2 cellular contexts compared by ENCODE assay signal in genomic region chr20:34979366-34980153, GRCh38.
TF ChIP-seq lines count a peak whose summit lies in the region.

No MANE protein-coding gene starts in this region.

TF ChIP-seq in HCT116, 20 proteins besides CTCF, POLR2A, EP300 and RAD21 (continued from another document):
- no peak for TF ChIP-seq CBX3 (IDR thresholded peaks at IDR 0.05; ENCODE audit: low read depth)
- TF ChIP-seq, protein P1, sequence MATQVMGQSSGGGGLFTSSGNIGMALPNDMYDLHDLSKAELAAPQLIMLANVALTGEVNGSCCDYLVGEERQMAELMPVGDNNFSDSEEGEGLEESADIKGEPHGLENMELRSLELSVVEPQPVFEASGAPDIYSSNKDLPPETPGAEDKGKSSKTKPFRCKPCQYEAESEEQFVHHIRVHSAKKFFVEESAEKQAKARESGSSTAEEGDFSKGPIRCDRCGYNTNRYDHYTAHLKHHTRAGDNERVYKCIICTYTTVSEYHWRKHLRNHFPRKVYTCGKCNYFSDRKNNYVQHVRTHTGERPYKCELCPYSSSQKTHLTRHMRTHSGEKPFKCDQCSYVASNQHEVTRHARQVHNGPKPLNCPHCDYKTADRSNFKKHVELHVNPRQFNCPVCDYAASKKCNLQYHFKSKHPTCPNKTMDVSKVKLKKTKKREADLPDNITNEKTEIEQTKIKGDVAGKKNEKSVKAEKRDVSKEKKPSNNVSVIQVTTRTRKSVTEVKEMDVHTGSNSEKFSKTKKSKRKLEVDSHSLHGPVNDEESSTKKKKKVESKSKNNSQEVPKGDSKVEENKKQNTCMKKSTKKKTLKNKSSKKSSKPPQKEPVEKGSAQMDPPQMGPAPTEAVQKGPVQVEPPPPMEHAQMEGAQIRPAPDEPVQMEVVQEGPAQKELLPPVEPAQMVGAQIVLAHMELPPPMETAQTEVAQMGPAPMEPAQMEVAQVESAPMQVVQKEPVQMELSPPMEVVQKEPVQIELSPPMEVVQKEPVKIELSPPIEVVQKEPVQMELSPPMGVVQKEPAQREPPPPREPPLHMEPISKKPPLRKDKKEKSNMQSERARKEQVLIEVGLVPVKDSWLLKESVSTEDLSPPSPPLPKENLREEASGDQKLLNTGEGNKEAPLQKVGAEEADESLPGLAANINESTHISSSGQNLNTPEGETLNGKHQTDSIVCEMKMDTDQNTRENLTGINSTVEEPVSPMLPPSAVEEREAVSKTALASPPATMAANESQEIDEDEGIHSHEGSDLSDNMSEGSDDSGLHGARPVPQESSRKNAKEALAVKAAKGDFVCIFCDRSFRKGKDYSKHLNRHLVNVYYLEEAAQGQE (IDR thresholded peaks at IDR 0.05; ENCODE audit: low read depth): no peak
- TF ChIP-seq ZFX (IDR thresholded peaks at IDR 0.05): no peak
- no peak for TF ChIP-seq FOSL1 (IDR thresholded peaks at IDR 0.05; ENCODE audit: low read depth)
- no peak for TF ChIP-seq EZH2phosphoT487 (IDR thresholded peaks at IDR 0.05; ENCODE audit: borderline replicate concordance)

TF ChIP-seq in WTC11, 78 proteins besides CTCF, POLR2A, EP300 and RAD21 (continued from another document):
- TF ChIP-seq, protein P2, sequence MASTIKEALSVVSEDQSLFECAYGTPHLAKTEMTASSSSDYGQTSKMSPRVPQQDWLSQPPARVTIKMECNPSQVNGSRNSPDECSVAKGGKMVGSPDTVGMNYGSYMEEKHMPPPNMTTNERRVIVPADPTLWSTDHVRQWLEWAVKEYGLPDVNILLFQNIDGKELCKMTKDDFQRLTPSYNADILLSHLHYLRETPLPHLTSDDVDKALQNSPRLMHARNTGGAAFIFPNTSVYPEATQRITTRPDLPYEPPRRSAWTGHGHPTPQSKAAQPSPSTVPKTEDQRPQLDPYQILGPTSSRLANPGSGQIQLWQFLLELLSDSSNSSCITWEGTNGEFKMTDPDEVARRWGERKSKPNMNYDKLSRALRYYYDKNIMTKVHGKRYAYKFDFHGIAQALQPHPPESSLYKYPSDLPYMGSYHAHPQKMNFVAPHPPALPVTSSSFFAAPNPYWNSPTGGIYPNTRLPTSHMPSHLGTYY (CRISPR knock-in tag; IDR thresholded peaks at IDR 0.05): no peak
- TF ChIP-seq NFYB (CRISPR knock-in tag; conservative IDR thresholded peaks at IDR 0.05; ENCODE audit: low read depth): no peak
- TF ChIP-seq, protein P3, sequence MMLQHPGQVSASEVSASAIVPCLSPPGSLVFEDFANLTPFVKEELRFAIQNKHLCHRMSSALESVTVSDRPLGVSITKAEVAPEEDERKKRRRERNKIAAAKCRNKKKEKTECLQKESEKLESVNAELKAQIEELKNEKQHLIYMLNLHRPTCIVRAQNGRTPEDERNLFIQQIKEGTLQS (CRISPR knock-in tag; conservative IDR thresholded peaks at IDR 0.05): no peak
- no peak for TF ChIP-seq ZSCAN18 (CRISPR knock-in tag; IDR thresholded peaks at IDR 0.05)
- TF ChIP-seq ARID4B (CRISPR knock-in tag; IDR thresholded peaks at IDR 0.05; ENCODE audit: borderline replicate concordance): no peak
TF ChIP-seq in WTC11: peak in this region for 0.
